28 cellular contexts compared by ENCODE assay signal in genomic region chr6:165146456-165146855, GRCh38.
"Had no signal": no experiment of that assay in that cellular context is flagged by ENCODE, and none has a peak within 500 bp of the region (broad histone marks: within the 10 kb centered on the region; RNA-seq: fewer than 3 reads in every experiment).

No MANE protein-coding gene starts in this region.

- H3K27me3 Mint-ChIP-seq: activated naive CD8-positive, alpha-beta T cell; naive thymus-derived CD8-positive, alpha-beta T cell; stimulated activated naive CD8-positive, alpha-beta T cell treated with anti-CD3 and anti-CD28 coated beads, Interleukin-15, amount 100 ng/mL, for 72 hours; T-cell had no signal

- H3K4me3 Mint-ChIP-seq: activated CD8-positive, alpha-beta T cell treated with anti-CD3 and anti-CD28 coated beads, Interleukin-2, amount 10 ng/mL, durations not matched to agents 7 days and 5 days; activated naive CD8-positive, alpha-beta T cell; naive thymus-derived CD8-positive, alpha-beta T cell; stimulated activated naive CD8-positive, alpha-beta T cell treated with anti-CD3 and anti-CD28 coated beads, Interleukin-15, amount 100 ng/mL, for 72 hours; T-cell; T-helper 2 cell treated with Interferon-gamma antibody and Interleukin-4, amounts not matched to agents 5 μg/mL and 100 μg/mL, for 36 hours had no signal

- H3K4me3 ChIP-seq: adrenal gland, ascending aorta, pancreas, right lobe of liver, skin epidermis, vagina had no signal

- H3K36me3 ChIP-seq: adrenal gland, ascending aorta, brain microvascular endothelial cell, pancreas, right lobe of liver, vagina, WERI-Rb-1 had no signal

- H3K9me3 ChIP-seq: adrenal gland, ascending aorta, pancreas, right lobe of liver, vagina had no signal

- DNase-seq: activated CD4-positive, alpha-beta T cell treated with anti-CD3 and anti-CD28 coated beads for 1 hour; activated CD4-positive, alpha-beta T cell treated with anti-CD3 and anti-CD28 coated beads, Interleukin-2, amount 50 U/mL, for 1 hour; activated CD8-positive, alpha-beta T cell treated with anti-CD3 and anti-CD28 coated beads, Interleukin-2, amount 10 ng/mL, durations not matched to agents 7 days and 5 days; activated naive CD4-positive, alpha-beta T cell; adrenal gland; brain microvascular endothelial cell; central memory CD4-positive, alpha-beta T cell; dermis blood vessel endothelial cell; effector CD8-positive, alpha-beta T cell; left colon; mesendoderm; naive thymus-derived CD8-positive, alpha-beta T cell; pancreas; right lobe of liver; stimulated activated CD4-positive, alpha-beta T cell treated with anti-CD3 and anti-CD28 coated beads, Interleukin-1b, Interleukin-23, amount 100 ng/mL, for 48 hours; stimulated activated naive CD8-positive, alpha-beta T cell treated with anti-CD3 and anti-CD28 coated beads, Interleukin-15, amount 100 ng/mL, for 72 hours; T-cell; trophoblast cell; WERI-Rb-1 had no signal

- H3K4me1 ChIP-seq: adrenal gland, ascending aorta, pancreas, right lobe of liver, vagina had no signal

- H3K27me3 ChIP-seq: adrenal gland, ascending aorta, brain microvascular endothelial cell, pancreas, right lobe of liver, vagina had no signal

- H3K27ac ChIP-seq: adrenal gland, ascending aorta, brain microvascular endothelial cell, pancreas, right lobe of liver, vagina, WERI-Rb-1 had no signal

- H3K4me1 Mint-ChIP-seq: naive thymus-derived CD8-positive, alpha-beta T cell; stimulated activated naive CD8-positive, alpha-beta T cell treated with anti-CD3 and anti-CD28 coated beads, Interleukin-15, amount 100 ng/mL, for 72 hours; T-cell had no signal

- H3K36me3 Mint-ChIP-seq: activated naive CD8-positive, alpha-beta T cell; naive thymus-derived CD8-positive, alpha-beta T cell; T-cell had no signal

- FAIRE-seq: frontal cortex, keratinocyte, pancreas, TTC549 had no signal

- H3K27ac Mint-ChIP-seq: activated CD8-positive, alpha-beta T cell treated with anti-CD3 and anti-CD28 coated beads, Interleukin-2, amount 10 ng/mL, durations not matched to agents 7 days and 5 days; activated naive CD8-positive, alpha-beta T cell; activated T-helper 2 cell treated with anti-CD3 and anti-CD28 coated beads, Interferon-gamma antibody, Interleukin-2, Interleukin-4, amounts not matched to agents 10 μg/mL and 5 μg/mL and 100 μg/mL, durations not matched to agents 14 hours and 24 hours and 36 hours; naive thymus-derived CD8-positive, alpha-beta T cell; stimulated activated naive CD8-positive, alpha-beta T cell treated with anti-CD3 and anti-CD28 coated beads, Interleukin-15, amount 100 ng/mL, for 72 hours; T-cell; T-helper 2 cell treated with Interferon-gamma antibody and Interleukin-4, amounts not matched to agents 5 μg/mL and 100 μg/mL, for 36 hours had no signal
